In the genomic region with DNA sequence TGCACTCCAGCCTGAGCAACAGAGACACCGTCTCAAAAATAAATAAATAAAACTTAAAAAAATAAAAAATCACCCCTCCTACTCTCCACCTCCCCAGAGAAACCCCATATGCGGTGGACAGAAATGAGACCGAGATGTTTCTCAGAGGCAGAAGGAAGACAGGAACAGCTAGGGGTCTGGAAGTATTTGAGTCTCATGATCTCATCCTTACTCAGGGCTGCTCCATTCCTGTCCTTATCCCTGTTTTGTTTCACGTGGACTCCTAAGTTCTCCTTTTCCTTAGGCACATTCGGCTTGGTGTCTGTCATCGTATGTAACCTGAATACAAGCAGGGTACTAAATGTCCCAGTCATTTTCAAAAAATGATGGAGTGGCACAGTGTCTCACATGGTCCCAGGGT, we compare ENCODE assay signal across 27 cellular contexts.
DNase-seq lines count a peak whose midpoint lies in the region; ATAC-seq and TF ChIP-seq lines count a peak whose summit lies in the region.
"Had no signal": no experiment of that assay in that cellular context is flagged by ENCODE, and none has a peak within 500 bp of the region (broad histone marks: within the 10 kb centered on the region; RNA-seq: fewer than 3 reads in every experiment).

No MANE protein-coding gene starts in this region.

- H3K9me3 ChIP-seq in GM23248 (ENCODE audit: low read depth), result no peaks in the 10 kb centered on the region
- H3K9me3 ChIP-seq in adipocyte (ENCODE audit: control insufficient read depth, low read length), result no peaks in the 10 kb centered on the region
- H3K9me3 ChIP-seq: left lung, SJSA1, thoracic aorta had no signal

- H3F3A ChIP-seq in GM23248 (ENCODE audit: insufficient read depth), result peaks cover 28% of the 10 kb centered on the region

- H3K36me3 Mint-ChIP-seq in type B pancreatic cell, result no peaks in the 10 kb centered on the region
- H3K36me3 Mint-ChIP-seq: CD8-positive, alpha-beta T cell had no signal

- peak; percentile 71 for DNase-seq in GM23248
- DNase-seq in adipocyte (ENCODE audit: low read depth), result peak; percentile 37
- peak; percentile 51 for DNase-seq in fibroblast of peridontal ligament (ENCODE audit: extremely low read depth)
- no peak for DNase-seq in type B pancreatic cell (ENCODE audit: extremely low spot score, unreplicated experiment)
- no peak for DNase-seq in cortex of kidney (lab: John Stamatoyannopoulos, UW)
- no peak for DNase-seq in left colon
- no peak for DNase-seq in cerebellum (ENCODE audit: low spot score)
- DNase-seq: activated CD4-positive, alpha-beta T cell treated with anti-CD3 and anti-CD28 coated beads for 48 hours; activated naive CD4-positive, alpha-beta T cell treated with anti-CD3 and anti-CD28 coated beads, Interleukin-2, amount 50 U/mL, for 16 hours; anterior cingulate cortex; CD8-positive, alpha-beta T cell; effector CD4-positive, alpha-beta T cell; hypothalamus; left lung; MV-4-11; naive thymus-derived CD4-positive, alpha-beta T cell; NCI-H187; NCI-H2171 treated with DMSO at 0.1 percent for 48 hours; NCI-H526 treated with DMSO at 0.1 percent for 48 hours; stimulated activated CD4-positive, alpha-beta T cell treated with anti-CD3 and anti-CD28 coated beads, Interleukin-12 subunit alpha, Interleukin-12 subunit beta, amount 100 ng/mL, for 4 hours; stimulated activated CD4-positive, alpha-beta T cell treated with anti-CD3 and anti-CD28 coated beads, Interleukin-4, amount 100 ng/mL, for 4 hours; stimulated activated naive CD4-positive, alpha-beta T cell treated with Interleukin-2 at 50 U/mL for 16 hours; T-helper 2 cell had no signal

- H3K9ac ChIP-seq in GM23248 (peak overlapping the region; percentile 25; the same call in 1 of the 2 replicates), adipocyte (ENCODE audit: low read length) (no peak overlapping the region)

- 21% methylated on average over 6 of the region's 6 CpGs for WGBS in GM23248 (ENCODE audit: low coverage in 1 of 2, low lambda C conversion rate in 2 of 2, missing lambda C conversion rate in 2 of 2), 2 experiments

- peak overlapping the region; percentile 58 for H2AFZ ChIP-seq in GM23248

- peak overlapping the region; percentile 4 for H3K27ac Mint-ChIP-seq in type B pancreatic cell
- H3K27ac Mint-ChIP-seq: activated T-helper 1 cell treated with anti-CD3 and anti-CD28 coated beads, Interleukin-12 subunit alpha, Interleukin-12 subunit beta, Interleukin-2, Interleukin-4 antibody, amounts not matched to agents 30 ng/mL and 10 ng/mL and 1 ng/mL, durations not matched to agents 14 hours and 24 hours and 36 hours; CD8-positive, alpha-beta T cell; naive thymus-derived CD4-positive, alpha-beta T cell had no signal

- 0 out of 2 replicates have a peak overlapping the region, but pooled peaks have one; percentile 27 for H3K27ac ChIP-seq in GM23248
- H3K27ac ChIP-seq: left lung, SJSA1, thoracic aorta had no signal

- no peaks in the 10 kb centered on the region for H3K9me2 ChIP-seq in GM23248 (ENCODE audit: insufficient read depth)

- peaks cover 19% of the 10 kb centered on the region for H3K4me1 Mint-ChIP-seq in type B pancreatic cell (ENCODE audit: unreplicated experiment)

- H3K79me2 ChIP-seq in GM23248 (ENCODE audit: insufficient read depth), result no peaks in the 10 kb centered on the region

- no peak for TF ChIP-seq CTCF in type B pancreatic cell (conservative IDR thresholded peaks at IDR 0.05)

- H3K4me3 ChIP-seq in GM23248 (no peak overlapping the region), adipocyte (ENCODE audit: low read length) (no peak overlapping the region)
- H3K4me3 ChIP-seq: GM12878, left lung, SJSA1, thoracic aorta had no signal

- H3K4me1 ChIP-seq in GM23248 (ENCODE audit: insufficient read depth), result peaks cover 20% of the 10 kb centered on the region
- peaks cover 24% of the 10 kb centered on the region for H3K4me1 ChIP-seq in adipocyte (ENCODE audit: control insufficient read depth, insufficient read depth, low read length)

- H3K27me3 Mint-ChIP-seq in type B pancreatic cell, result no peaks in the 10 kb centered on the region

- H3K27me3 ChIP-seq in GM23248 (replicated peaks; ENCODE audit: insufficient read depth) (no peaks in the 10 kb centered on the region), adipocyte (replicated peaks; ENCODE audit: control insufficient read depth, insufficient read depth, low read length) (no peaks in the 10 kb centered on the region)
- H3K27me3 ChIP-seq: SJSA1 had no signal

- in situ Hi-C loops in GM23248 (cut with MboI), result no loop called here

- peak overlapping the region; percentile 35 for H3K4me2 ChIP-seq in GM23248 (ENCODE audit: unreplicated experiment)

- no peaks in the 10 kb centered on the region for H4K20me1 ChIP-seq in GM23248 (ENCODE audit: insufficient read depth)

- H3K9me3 Mint-ChIP-seq in type B pancreatic cell, result no peaks in the 10 kb centered on the region
- H3K9me3 Mint-ChIP-seq: activated T-helper 1 cell treated with anti-CD3 and anti-CD28 coated beads, Interleukin-12 subunit alpha, Interleukin-12 subunit beta, Interleukin-2, Interleukin-4 antibody, amounts not matched to agents 30 ng/mL and 10 ng/mL and 1 ng/mL, durations not matched to agents 14 hours and 24 hours and 36 hours; CD8-positive, alpha-beta T cell had no signal

- no peak for ATAC-seq in left colon
- ATAC-seq: CD8-positive, alpha-beta T cell; GM12878; left lung; naive thymus-derived CD4-positive, alpha-beta T cell had no signal

- H3K4me3 Mint-ChIP-seq in type B pancreatic cell, result no peak overlapping the region
- H3K4me3 Mint-ChIP-seq: activated T-helper 1 cell treated with anti-CD3 and anti-CD28 coated beads, Interleukin-12 subunit alpha, Interleukin-12 subunit beta, Interleukin-2, Interleukin-4 antibody, amounts not matched to agents 30 ng/mL and 10 ng/mL and 1 ng/mL, durations not matched to agents 14 hours and 24 hours and 36 hours; CD8-positive, alpha-beta T cell; naive thymus-derived CD4-positive, alpha-beta T cell had no signal

- H3K36me3 ChIP-seq in GM23248 (ENCODE audit: low read depth) (no peaks in the 10 kb centered on the region), adipocyte (ENCODE audit: control insufficient read depth, insufficient read depth, low read length, severe bottlenecking) (no peaks in the 10 kb centered on the region)
- H3K36me3 ChIP-seq: left lung, SJSA1, thoracic aorta had no signal

- intact Hi-C loops in left colon (cut with DNase I, micrococcal nuclease), result no loop called here

Comparison
In these comparisons a context has a peak if more than half of its experiments do, and no peak if none do; other contexts are left out.
1. DNase-seq: peak in GM23248 (single experiment), adipocyte (single experiment) and fibroblast of peridontal ligament (single experiment); none in type B pancreatic cell (single experiment), cortex of kidney (single experiment), left colon (0 of 2) and cerebellum (single experiment).